Comparison of ENCODE assay signal across 16 cellular contexts in the genomic region with DNA sequence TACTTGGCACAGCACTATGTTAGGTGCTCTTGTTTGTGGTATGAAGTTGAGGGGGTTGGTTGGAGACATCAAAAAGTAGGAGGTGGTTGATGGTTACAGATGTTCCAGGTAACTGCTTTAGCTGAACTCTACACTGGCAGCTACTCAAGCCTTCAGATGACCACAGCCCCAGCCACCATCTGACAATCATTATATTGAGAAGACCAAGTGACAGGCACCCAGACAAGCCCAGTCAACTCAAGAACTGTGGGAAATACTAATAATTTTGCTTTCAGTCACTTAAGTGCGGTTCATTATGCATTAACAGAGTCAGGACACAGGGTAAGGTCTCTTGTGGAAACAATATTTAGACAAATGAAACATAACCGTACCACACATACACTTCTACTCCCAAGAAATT. TPM values are rescaled to one million over a fixed set of nuclear protein-coding genes. Genes with fewer than 3 reads are reported as not detected.
DNase-seq lines count a peak whose midpoint lies in the region; ATAC-seq and TF ChIP-seq lines count a peak whose summit lies in the region.
"Had no signal": no experiment of that assay in that cellular context is flagged by ENCODE, and none has a peak within 500 bp of the region (broad histone marks: within the 10 kb centered on the region; RNA-seq: fewer than 3 reads in every experiment).

No MANE protein-coding gene starts in this region.

- no peaks in the 10 kb centered on the region for H3K36me3 Mint-ChIP-seq in T-cell

- ATAC-seq in GM18502 (IDR thresholded peaks at IDR 0.05; ENCODE audit: poor library complexity, unreplicated experiment): peak; percentile 66
- ATAC-seq in GM19452 (IDR thresholded peaks at IDR 0.05; ENCODE audit: unreplicated experiment): peak; percentile 89
- ATAC-seq in HG02623 (IDR thresholded peaks at IDR 0.05; ENCODE audit: unreplicated experiment): peak; percentile 63
- peak; percentile 87 for ATAC-seq in HG03139 (IDR thresholded peaks at IDR 0.05; ENCODE audit: unreplicated experiment)
- no peak for ATAC-seq in T-cell (replicated peaks in 1 of 4)
- no peak for ATAC-seq in omental fat pad (ENCODE audit: low FRiP score)

- WGBS in testis, 2 donors: 91 to 97% methylated on average over 2 of the region's 2 CpGs

- no peak for TF ChIP-seq CTCF in omental fat pad (IDR thresholded peaks at IDR 0.05)
- no peak for TF ChIP-seq CTCF in testis (IDR thresholded peaks at IDR 0.05)

- peaks cover 8 to 15% of the 10 kb centered on the region in 2 donors for H3K27me3 Mint-ChIP-seq in T-cell

- POLR2A ChIA-PET in T-cell (lab: Charles Lee): no interaction called here

- no peaks in the 10 kb centered on the region for H3K4me1 Mint-ChIP-seq in T-cell

- no peak overlapping the region for H3K27ac ChIP-seq in testis
- H3K27ac ChIP-seq: hepatocyte had no signal

- no peak overlapping the region for H3K4me3 Mint-ChIP-seq in T-cell

- no peaks in the 10 kb centered on the region for H3K4me1 ChIP-seq in testis

- no peak for TF ChIP-seq POLR2A in testis (IDR thresholded peaks at IDR 0.05)

- no peaks in the 10 kb centered on the region for H3K27me3 ChIP-seq in testis
- H3K27me3 ChIP-seq: hepatocyte had no signal

- no peak overlapping the region for H3K27ac Mint-ChIP-seq in T-cell

- intact Hi-C loops in testis (cut with DNase I; ENCODE audit: low total_unique reads): no loop called here

- H3K4me3 ChIP-seq in testis: no peak overlapping the region
- H3K4me3 ChIP-seq: hepatocyte had no signal

- DNase-seq in T-cell (no peak), omental fat pad (ENCODE audit: low spot score) (no peak), HPDE6-E6E7 (ENCODE audit: extremely low spot score) (no peak), testis (no peak)
- DNase-seq: activated naive CD4-positive, alpha-beta T cell treated with anti-CD3 and anti-CD28 coated beads, Interleukin-2, amount 50 U/mL, for 16 hours; NCI-H187; NCI-H748 treated with DMSO at 0.1 percent for 48 hours; nucleus accumbens; RPMI8226; stimulated activated naive CD4-positive, alpha-beta T cell had no signal

- CTCF ChIA-PET in T-cell (lab: Charles Lee): no interaction called here

- H3K9me3 Mint-ChIP-seq in T-cell: no peaks in the 10 kb centered on the region

- no peaks in the 10 kb centered on the region for H3K9me3 ChIP-seq in testis

- no peaks in the 10 kb centered on the region for H3K36me3 ChIP-seq in testis (ENCODE audit: low read depth, missing control alignments)

RNA-seq across cellular contexts. Expression of a gene that starts 38.9 kb away (rescaled TPM):
- total RNA-seq in T-cell (under 1 TPM in 3 of 5 donors, not detected in 2; 0.13 to 0.32 (median 0.13) TPM), omental fat pad (10 to 100 TPM; 46.3 to 89.0 (median 68.0) TPM), testis (1 to 10 TPM; 4.8 to 7.8 TPM)
- 23.2 TPM for polyA plus RNA-seq in testis (ENCODE audit: insufficient read depth, low read depth, low replicate concordance)
- total RNA-seq: HT-29 had no signal

Comparison
In these comparisons a context has a peak if more than half of its experiments do, and no peak if none do; other contexts are left out.
1. ATAC-seq: peak in GM18502 (single experiment), GM19452 (single experiment), HG02623 (single experiment) and HG03139 (single experiment); none in T-cell (0 of 4) and omental fat pad (single experiment).
2. RNA of a gene that starts 38.9 kb away (total RNA-seq): 46.3 to 89.0 TPM in omental fat pad; 4.8 to 7.8 TPM in testis and 0.13 to 0.32 TPM in T-cell; every median in the first group is over 4 times any median in the second.